Comparison of ENCODE assay signal across 20 cellular contexts in the genomic region with DNA sequence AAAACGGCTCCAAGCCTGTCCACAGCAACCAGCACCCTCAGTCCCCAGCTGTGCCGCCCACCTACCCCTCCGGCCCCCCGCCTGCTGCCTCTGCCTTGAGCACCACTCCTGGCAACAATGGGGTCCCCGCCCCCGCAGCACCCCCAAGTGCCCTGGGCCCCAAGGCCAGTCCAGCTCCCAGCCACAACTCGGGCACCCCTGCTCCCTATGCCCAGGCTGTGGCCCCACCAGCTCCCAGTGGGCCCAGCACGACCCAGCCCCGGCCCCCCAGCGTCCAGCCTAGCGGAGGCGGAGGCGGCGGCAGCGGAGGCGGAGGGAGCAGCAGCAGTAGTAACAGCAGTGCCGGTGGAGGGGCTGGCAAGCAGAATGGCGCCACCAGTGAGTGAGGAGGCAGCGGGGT.
"Had no signal": no experiment of that assay in that cellular context is flagged by ENCODE, and none has a peak within 500 bp of the region (broad histone marks: within the 10 kb centered on the region; RNA-seq: fewer than 3 reads in every experiment).

No MANE protein-coding gene starts in this region.

- H3K4me3 ChIP-seq: cardiac muscle cell, lung, ovary, prostate gland, transverse colon had no signal

- H3K27me3 Mint-ChIP-seq: activated CD4-positive, alpha-beta memory T cell treated with anti-CD3 and anti-CD28 coated beads, Interleukin-2, amount 10 ng/mL, durations not matched to agents 7 days and 5 days; activated CD4-positive, alpha-beta T cell treated with anti-CD3 and anti-CD28 coated beads, Interleukin-2, amount 10 ng/mL, durations not matched to agents 24 days and 14 days; activated naive CD8-positive, alpha-beta T cell treated with anti-CD3 and anti-CD28 coated beads, Interleukin-2, amount 50 U/mL, for 24 hours had no signal

- H3K36me3 ChIP-seq: ovary had no signal

- H3K9me3 ChIP-seq: neutrophil, ovary, prostate gland, transverse colon had no signal

- H3K4me1 ChIP-seq: foreskin keratinocyte, prostate gland, transverse colon had no signal

- H3K4me3 Mint-ChIP-seq: activated CD4-positive, alpha-beta memory T cell treated with anti-CD3 and anti-CD28 coated beads, Interleukin-2, amount 10 ng/mL, durations not matched to agents 7 days and 5 days; activated CD4-positive, alpha-beta T cell treated with anti-CD3 and anti-CD28 coated beads, Interleukin-2, amount 10 ng/mL, durations not matched to agents 24 days and 14 days; activated naive CD8-positive, alpha-beta T cell treated with anti-CD3 and anti-CD28 coated beads, Interleukin-2, amount 50 U/mL, for 24 hours; natural killer cell had no signal

- H3K9me3 Mint-ChIP-seq: activated CD4-positive, alpha-beta memory T cell treated with anti-CD3 and anti-CD28 coated beads, Interleukin-2, amount 10 ng/mL, durations not matched to agents 7 days and 5 days; activated CD4-positive, alpha-beta T cell treated with anti-CD3 and anti-CD28 coated beads, Interleukin-2, amount 10 ng/mL, durations not matched to agents 24 days and 14 days; activated naive CD8-positive, alpha-beta T cell treated with anti-CD3 and anti-CD28 coated beads, Interleukin-2, amount 50 U/mL, for 24 hours; natural killer cell had no signal

- H3K27ac ChIP-seq: cardiac muscle cell, foreskin keratinocyte, neutrophil, prostate gland, transverse colon had no signal

- ATAC-seq: activated CD4-positive, CD25-positive, alpha-beta regulatory T cell treated with anti-CD3 and anti-CD28 coated beads, Interleukin-2, amount 50 U/mL, for 24 hours; activated naive CD8-positive, alpha-beta T cell treated with anti-CD3 and anti-CD28 coated beads, Interleukin-2, amount 50 U/mL, for 24 hours; foreskin keratinocyte; natural killer cell had no signal

- H3K27me3 ChIP-seq: cardiac muscle cell, foreskin keratinocyte, neutrophil, ovary, transverse colon had no signal

- H3K4me1 Mint-ChIP-seq: activated naive CD8-positive, alpha-beta T cell treated with anti-CD3 and anti-CD28 coated beads, Interleukin-2, amount 50 U/mL, for 24 hours had no signal

- H3K27ac Mint-ChIP-seq: activated CD4-positive, alpha-beta memory T cell treated with anti-CD3 and anti-CD28 coated beads, Interleukin-2, amount 10 ng/mL, durations not matched to agents 7 days and 5 days; activated CD4-positive, alpha-beta T cell treated with anti-CD3 and anti-CD28 coated beads, Interleukin-2, amount 10 ng/mL, durations not matched to agents 24 days and 14 days; activated naive CD8-positive, alpha-beta T cell treated with anti-CD3 and anti-CD28 coated beads, Interleukin-2, amount 50 U/mL, for 24 hours; natural killer cell had no signal

- DNase-seq: activated CD4-positive, alpha-beta memory T cell treated with anti-CD3 and anti-CD28 coated beads, Interleukin-2, amount 10 ng/mL, durations not matched to agents 7 days and 5 days; activated CD4-positive, alpha-beta T cell treated with anti-CD3 and anti-CD28 coated beads, Interleukin-2, amount 10 ng/mL, durations not matched to agents 24 days and 14 days; activated effector memory CD4-positive, alpha-beta T cell treated with anti-CD3 and anti-CD28 coated beads, Interleukin-2, amount 50 U/mL, for 16 hours; activated naive CD4-positive, alpha-beta T cell treated with anti-CD3 and anti-CD28 coated beads, Interleukin-2, amount 50 U/mL, for 16 hours; activated naive CD8-positive, alpha-beta T cell treated with anti-CD3 and anti-CD28 coated beads, Interleukin-2, amount 50 U/mL, for 24 hours; activated T-cell treated with anti-CD3 and anti-CD28 coated beads for 4 hours; effector CD4-positive, alpha-beta T cell; foreskin keratinocyte; hypothalamus; natural killer cell; stimulated activated CD4-positive, alpha-beta T cell treated with anti-CD3 and anti-CD28 coated beads, Interleukin-12 subunit alpha, Interleukin-12 subunit beta, amount 100 ng/mL, for 4 hours; stimulated activated CD4-positive, alpha-beta T cell treated with anti-CD3 and anti-CD28 coated beads, Interleukin-4, amount 100 ng/mL, for 4 hours; SW 1271; transverse colon had no signal
